Comparison of ENCODE assay signal across 1 cellular context in the genomic region with DNA sequence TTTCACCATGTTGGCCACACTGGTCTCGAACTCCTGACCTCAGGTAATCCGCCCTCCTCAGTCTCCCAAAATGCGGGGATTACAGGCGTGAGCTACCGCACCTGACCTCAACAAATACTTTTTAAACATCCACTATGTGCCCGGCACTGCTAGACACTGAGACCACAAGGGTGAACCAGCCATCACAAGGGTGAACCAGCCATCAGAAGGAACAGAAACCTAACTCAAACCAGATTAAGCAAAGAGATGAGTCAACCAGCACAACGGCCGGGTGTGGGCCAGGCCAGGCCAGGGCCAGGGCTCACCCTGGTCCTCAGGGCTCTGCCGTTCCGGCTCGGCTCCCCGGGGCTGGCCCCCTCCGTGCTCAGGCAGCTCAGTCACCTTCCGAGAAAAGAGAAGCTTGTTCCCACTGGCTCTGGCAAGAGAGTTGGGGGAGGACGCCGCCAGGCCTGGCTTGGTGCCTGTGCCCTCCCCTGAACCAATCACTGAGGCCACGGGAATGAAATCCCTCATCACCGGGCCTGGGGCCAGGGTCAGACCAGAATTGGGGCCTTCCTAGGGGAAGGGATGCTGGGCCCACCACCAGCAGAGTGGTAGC.
TF ChIP-seq lines count a peak whose summit lies in the region.

No MANE protein-coding gene starts in this region.

TF ChIP-seq in GM12878, 131 proteins besides CTCF, POLR2A, EP300 and RAD21 (continues in another document):
- TF ChIP-seq, protein P1, sequence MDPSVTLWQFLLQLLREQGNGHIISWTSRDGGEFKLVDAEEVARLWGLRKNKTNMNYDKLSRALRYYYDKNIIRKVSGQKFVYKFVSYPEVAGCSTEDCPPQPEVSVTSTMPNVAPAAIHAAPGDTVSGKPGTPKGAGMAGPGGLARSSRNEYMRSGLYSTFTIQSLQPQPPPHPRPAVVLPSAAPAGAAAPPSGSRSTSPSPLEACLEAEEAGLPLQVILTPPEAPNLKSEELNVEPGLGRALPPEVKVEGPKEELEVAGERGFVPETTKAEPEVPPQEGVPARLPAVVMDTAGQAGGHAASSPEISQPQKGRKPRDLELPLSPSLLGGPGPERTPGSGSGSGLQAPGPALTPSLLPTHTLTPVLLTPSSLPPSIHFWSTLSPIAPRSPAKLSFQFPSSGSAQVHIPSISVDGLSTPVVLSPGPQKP (IDR thresholded peaks at IDR 0.05; ENCODE audit: low read depth, low read length): no peak
- TF ChIP-seq NR2F1 (conservative IDR thresholded peaks at IDR 0.05) (peak; percentile 94), SRF (IDR thresholded peaks at IDR 0.05; ENCODE audit: low read depth in 2 of 2, low read length in 2 of 2) (no peak), FOS (IDR thresholded peaks at IDR 0.05; ENCODE audit: borderline replicate concordance, extremely low read depth, insufficient read length) (no peak), TBL1XR1 (IDR thresholded peaks at IDR 0.05; ENCODE audit: low read depth, low read length) (no peak), NFYA (IDR thresholded peaks at IDR 0.05; ENCODE audit: borderline replicate concordance, low read depth, low read length) (no peak), SPI1 (IDR thresholded peaks at IDR 0.05; ENCODE audit: borderline replicate concordance, insufficient read depth, low read depth, low read length) (peak; percentile 93), RFX5 (IDR thresholded peaks at IDR 0.05; ENCODE audit: low read depth, low read length) (no peak), SMARCA5 (IDR thresholded peaks at IDR 0.05) (peak; percentile 11; the same call in 1 of the 2 replicates), RUNX3 (IDR thresholded peaks at IDR 0.05; ENCODE audit: low read length) (peak; percentile 88), ETV6 (conservative IDR thresholded peaks at IDR 0.05 in 1 of 2, IDR thresholded peaks at IDR 0.05 in 1 of 2; ENCODE audit: borderline replicate concordance in 1 of 2, low read depth in 1 of 2) (no peak), ZNF217 (IDR thresholded peaks at IDR 0.05) (peak; percentile 94), ZNF384 (IDR thresholded peaks at IDR 0.05; ENCODE audit: borderline replicate concordance, low read depth, low read length) (no peak), NBN (IDR thresholded peaks at IDR 0.05) (peak; percentile 88), IKZF2 (IDR thresholded peaks at IDR 0.05) (peak; percentile 76 to 82; a peak in 3 of 4 replicates), MTA2 (IDR thresholded peaks at IDR 0.05; ENCODE audit: low read depth) (peak; percentile 78), BACH1 (IDR thresholded peaks at IDR 0.05; ENCODE audit: borderline replicate concordance) (peak; percentile 54; the same call in 1 of the 2 replicates), TAF1 (IDR thresholded peaks at IDR 0.05; ENCODE audit: borderline replicate concordance, low read depth, low read length) (no peak), GATAD2B (conservative IDR thresholded peaks at IDR 0.05; ENCODE audit: low read depth) (peak; percentile 82), JUND (IDR thresholded peaks at IDR 0.05; ENCODE audit: low read depth, low read length) (peak; percentile 69; the same call in 1 of the 2 replicates), ATF7 (IDR thresholded peaks at IDR 0.05; ENCODE audit: low read depth) (peak; percentile 22; the same call in 1 of the 2 replicates), SIN3A (IDR thresholded peaks at IDR 0.05; ENCODE audit: low read depth, low read length) (no peak)
- TF ChIP-seq, protein P2, sequence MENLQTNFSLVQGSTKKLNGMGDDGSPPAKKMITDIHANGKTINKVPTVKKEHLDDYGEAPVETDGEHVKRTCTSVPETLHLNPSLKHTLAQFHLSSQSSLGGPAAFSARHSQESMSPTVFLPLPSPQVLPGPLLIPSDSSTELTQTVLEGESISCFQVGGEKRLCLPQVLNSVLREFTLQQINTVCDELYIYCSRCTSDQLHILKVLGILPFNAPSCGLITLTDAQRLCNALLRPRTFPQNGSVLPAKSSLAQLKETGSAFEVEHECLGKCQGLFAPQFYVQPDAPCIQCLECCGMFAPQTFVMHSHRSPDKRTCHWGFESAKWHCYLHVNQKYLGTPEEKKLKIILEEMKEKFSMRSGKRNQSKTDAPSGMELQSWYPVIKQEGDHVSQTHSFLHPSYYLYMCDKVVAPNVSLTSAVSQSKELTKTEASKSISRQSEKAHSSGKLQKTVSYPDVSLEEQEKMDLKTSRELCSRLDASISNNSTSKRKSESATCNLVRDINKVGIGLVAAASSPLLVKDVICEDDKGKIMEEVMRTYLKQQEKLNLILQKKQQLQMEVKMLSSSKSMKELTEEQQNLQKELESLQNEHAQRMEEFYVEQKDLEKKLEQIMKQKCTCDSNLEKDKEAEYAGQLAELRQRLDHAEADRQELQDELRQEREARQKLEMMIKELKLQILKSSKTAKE (IDR thresholded peaks at IDR 0.05; ENCODE audit: low read depth, poor library complexity, severe bottlenecking): peak; percentile 94
- TF ChIP-seq, protein P3, sequence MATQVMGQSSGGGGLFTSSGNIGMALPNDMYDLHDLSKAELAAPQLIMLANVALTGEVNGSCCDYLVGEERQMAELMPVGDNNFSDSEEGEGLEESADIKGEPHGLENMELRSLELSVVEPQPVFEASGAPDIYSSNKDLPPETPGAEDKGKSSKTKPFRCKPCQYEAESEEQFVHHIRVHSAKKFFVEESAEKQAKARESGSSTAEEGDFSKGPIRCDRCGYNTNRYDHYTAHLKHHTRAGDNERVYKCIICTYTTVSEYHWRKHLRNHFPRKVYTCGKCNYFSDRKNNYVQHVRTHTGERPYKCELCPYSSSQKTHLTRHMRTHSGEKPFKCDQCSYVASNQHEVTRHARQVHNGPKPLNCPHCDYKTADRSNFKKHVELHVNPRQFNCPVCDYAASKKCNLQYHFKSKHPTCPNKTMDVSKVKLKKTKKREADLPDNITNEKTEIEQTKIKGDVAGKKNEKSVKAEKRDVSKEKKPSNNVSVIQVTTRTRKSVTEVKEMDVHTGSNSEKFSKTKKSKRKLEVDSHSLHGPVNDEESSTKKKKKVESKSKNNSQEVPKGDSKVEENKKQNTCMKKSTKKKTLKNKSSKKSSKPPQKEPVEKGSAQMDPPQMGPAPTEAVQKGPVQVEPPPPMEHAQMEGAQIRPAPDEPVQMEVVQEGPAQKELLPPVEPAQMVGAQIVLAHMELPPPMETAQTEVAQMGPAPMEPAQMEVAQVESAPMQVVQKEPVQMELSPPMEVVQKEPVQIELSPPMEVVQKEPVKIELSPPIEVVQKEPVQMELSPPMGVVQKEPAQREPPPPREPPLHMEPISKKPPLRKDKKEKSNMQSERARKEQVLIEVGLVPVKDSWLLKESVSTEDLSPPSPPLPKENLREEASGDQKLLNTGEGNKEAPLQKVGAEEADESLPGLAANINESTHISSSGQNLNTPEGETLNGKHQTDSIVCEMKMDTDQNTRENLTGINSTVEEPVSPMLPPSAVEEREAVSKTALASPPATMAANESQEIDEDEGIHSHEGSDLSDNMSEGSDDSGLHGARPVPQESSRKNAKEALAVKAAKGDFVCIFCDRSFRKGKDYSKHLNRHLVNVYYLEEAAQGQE (IDR thresholded peaks at IDR 0.05; ENCODE audit: low read depth, low read length): no peak
- TF ChIP-seq, protein P4, sequence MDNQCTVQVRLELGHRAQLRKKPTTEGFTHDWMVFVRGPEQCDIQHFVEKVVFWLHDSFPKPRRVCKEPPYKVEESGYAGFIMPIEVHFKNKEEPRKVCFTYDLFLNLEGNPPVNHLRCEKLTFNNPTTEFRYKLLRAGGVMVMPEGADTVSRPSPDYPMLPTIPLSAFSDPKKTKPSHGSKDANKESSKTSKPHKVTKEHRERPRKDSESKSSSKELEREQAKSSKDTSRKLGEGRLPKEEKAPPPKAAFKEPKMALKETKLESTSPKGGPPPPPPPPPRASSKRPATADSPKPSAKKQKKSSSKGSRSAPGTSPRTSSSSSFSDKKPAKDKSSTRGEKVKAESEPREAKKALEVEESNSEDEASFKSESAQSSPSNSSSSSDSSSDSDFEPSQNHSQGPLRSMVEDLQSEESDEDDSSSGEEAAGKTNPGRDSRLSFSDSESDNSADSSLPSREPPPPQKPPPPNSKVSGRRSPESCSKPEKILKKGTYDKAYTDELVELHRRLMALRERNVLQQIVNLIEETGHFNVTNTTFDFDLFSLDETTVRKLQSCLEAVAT (IDR thresholded peaks at IDR 0.05): 0 out of 2 replicates have a peak, but pooled peaks have one; percentile 51
- TF ChIP-seq, protein P5, sequence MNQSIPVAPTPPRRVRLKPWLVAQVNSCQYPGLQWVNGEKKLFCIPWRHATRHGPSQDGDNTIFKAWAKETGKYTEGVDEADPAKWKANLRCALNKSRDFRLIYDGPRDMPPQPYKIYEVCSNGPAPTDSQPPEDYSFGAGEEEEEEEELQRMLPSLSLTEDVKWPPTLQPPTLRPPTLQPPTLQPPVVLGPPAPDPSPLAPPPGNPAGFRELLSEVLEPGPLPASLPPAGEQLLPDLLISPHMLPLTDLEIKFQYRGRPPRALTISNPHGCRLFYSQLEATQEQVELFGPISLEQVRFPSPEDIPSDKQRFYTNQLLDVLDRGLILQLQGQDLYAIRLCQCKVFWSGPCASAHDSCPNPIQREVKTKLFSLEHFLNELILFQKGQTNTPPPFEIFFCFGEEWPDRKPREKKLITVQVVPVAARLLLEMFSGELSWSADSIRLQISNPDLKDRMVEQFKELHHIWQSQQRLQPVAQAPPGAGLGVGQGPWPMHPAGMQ (IDR thresholded peaks at IDR 0.05; ENCODE audit: borderline replicate concordance): peak; percentile 93
- TF ChIP-seq, protein P6, sequence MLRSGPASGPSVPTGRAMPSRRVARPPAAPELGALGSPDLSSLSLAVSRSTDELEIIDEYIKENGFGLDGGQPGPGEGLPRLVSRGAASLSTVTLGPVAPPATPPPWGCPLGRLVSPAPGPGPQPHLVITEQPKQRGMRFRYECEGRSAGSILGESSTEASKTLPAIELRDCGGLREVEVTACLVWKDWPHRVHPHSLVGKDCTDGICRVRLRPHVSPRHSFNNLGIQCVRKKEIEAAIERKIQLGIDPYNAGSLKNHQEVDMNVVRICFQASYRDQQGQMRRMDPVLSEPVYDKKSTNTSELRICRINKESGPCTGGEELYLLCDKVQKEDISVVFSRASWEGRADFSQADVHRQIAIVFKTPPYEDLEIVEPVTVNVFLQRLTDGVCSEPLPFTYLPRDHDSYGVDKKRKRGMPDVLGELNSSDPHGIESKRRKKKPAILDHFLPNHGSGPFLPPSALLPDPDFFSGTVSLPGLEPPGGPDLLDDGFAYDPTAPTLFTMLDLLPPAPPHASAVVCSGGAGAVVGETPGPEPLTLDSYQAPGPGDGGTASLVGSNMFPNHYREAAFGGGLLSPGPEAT (IDR thresholded peaks at IDR 0.05; ENCODE audit: low read depth): 0 out of 2 replicates have a peak, but pooled peaks have one; percentile 47
- TF ChIP-seq, protein P7, sequence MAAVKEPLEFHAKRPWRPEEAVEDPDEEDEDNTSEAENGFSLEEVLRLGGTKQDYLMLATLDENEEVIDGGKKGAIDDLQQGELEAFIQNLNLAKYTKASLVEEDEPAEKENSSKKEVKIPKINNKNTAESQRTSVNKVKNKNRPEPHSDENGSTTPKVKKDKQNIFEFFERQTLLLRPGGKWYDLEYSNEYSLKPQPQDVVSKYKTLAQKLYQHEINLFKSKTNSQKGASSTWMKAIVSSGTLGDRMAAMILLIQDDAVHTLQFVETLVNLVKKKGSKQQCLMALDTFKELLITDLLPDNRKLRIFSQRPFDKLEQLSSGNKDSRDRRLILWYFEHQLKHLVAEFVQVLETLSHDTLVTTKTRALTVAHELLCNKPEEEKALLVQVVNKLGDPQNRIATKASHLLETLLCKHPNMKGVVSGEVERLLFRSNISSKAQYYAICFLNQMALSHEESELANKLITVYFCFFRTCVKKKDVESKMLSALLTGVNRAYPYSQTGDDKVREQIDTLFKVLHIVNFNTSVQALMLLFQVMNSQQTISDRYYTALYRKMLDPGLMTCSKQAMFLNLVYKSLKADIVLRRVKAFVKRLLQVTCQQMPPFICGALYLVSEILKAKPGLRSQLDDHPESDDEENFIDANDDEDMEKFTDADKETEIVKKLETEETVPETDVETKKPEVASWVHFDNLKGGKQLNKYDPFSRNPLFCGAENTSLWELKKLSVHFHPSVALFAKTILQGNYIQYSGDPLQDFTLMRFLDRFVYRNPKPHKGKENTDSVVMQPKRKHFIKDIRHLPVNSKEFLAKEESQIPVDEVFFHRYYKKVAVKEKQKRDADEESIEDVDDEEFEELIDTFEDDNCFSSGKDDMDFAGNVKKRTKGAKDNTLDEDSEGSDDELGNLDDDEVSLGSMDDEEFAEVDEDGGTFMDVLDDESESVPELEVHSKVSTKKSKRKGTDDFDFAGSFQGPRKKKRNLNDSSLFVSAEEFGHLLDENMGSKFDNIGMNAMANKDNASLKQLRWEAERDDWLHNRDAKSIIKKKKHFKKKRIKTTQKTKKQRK (IDR thresholded peaks at IDR 0.05; ENCODE audit: low read depth, low read length): no peak
- TF ChIP-seq, protein P8, sequence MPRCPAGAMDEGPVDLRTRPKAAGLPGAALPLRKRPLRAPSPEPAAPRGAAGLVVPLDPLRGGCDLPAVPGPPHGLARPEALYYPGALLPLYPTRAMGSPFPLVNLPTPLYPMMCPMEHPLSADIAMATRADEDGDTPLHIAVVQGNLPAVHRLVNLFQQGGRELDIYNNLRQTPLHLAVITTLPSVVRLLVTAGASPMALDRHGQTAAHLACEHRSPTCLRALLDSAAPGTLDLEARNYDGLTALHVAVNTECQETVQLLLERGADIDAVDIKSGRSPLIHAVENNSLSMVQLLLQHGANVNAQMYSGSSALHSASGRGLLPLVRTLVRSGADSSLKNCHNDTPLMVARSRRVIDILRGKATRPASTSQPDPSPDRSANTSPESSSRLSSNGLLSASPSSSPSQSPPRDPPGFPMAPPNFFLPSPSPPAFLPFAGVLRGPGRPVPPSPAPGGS (IDR thresholded peaks at IDR 0.05; ENCODE audit: borderline replicate concordance, insufficient read depth, low read depth, low read length, poor library complexity, severe bottlenecking): peak; percentile 19
- TF ChIP-seq, protein P9, sequence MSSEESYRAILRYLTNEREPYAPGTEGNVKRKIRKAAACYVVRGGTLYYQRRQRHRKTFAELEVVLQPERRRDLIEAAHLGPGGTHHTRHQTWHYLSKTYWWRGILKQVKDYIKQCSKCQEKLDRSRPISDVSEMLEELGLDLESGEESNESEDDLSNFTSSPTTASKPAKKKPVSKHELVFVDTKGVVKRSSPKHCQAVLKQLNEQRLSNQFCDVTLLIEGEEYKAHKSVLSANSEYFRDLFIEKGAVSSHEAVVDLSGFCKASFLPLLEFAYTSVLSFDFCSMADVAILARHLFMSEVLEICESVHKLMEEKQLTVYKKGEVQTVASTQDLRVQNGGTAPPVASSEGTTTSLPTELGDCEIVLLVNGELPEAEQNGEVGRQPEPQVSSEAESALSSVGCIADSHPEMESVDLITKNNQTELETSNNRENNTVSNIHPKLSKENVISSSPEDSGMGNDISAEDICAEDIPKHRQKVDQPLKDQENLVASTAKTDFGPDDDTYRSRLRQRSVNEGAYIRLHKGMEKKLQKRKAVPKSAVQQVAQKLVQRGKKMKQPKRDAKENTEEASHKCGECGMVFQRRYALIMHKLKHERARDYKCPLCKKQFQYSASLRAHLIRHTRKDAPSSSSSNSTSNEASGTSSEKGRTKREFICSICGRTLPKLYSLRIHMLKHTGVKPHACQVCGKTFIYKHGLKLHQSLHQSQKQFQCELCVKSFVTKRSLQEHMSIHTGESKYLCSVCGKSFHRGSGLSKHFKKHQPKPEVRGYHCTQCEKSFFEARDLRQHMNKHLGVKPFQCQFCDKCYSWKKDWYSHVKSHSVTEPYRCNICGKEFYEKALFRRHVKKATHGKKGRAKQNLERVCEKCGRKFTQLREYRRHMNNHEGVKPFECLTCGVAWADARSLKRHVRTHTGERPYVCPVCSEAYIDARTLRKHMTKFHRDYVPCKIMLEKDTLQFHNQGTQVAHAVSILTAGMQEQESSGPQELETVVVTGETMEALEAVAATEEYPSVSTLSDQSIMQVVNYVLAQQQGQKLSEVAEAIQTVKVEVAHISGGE (CRISPR knock-in tag; IDR thresholded peaks at IDR 0.05): no peak
